Comparison of ENCODE assay signal across 10 cellular contexts in genomic region chr12:10540776-10541205, GRCh38. TPM values are rescaled to one million over a fixed set of nuclear protein-coding genes. Genes with fewer than 3 reads are reported as not detected.
DNase-seq lines count a peak whose midpoint lies in the region; ATAC-seq, FAIRE-seq and TF ChIP-seq lines count a peak whose summit lies in the region.
"Had no signal": no experiment of that assay in that cellular context is flagged by ENCODE, and none has a peak within 500 bp of the region (broad histone marks: within the 10 kb centered on the region; RNA-seq: fewer than 3 reads in every experiment).

No MANE protein-coding gene starts in this region.

- TF ChIP-seq CTCF in GM06990 (IDR thresholded peaks at IDR 0.05; ENCODE audit: insufficient read depth, low read length, poor library complexity, severe bottlenecking) (no peak), choroid plexus epithelial cell (conservative IDR thresholded peaks at IDR 0.05; ENCODE audit: low read depth, low read length) (no peak), progenitor cell of endocrine pancreas (IDR thresholded peaks at IDR 0.05; ENCODE audit: unreplicated experiment) (no peak), kidney (IDR thresholded peaks at IDR 0.05; ENCODE audit: borderline replicate concordance, extremely low read depth, insufficient read depth) (no peak)

- H3K27me3 ChIP-seq in GM06990 (replicated peaks; ENCODE audit: control insufficient read depth, insufficient read depth, low read length) (no peaks in the 10 kb centered on the region), mesendoderm (ENCODE audit: insufficient read depth, low read length, poor library complexity) (no peaks in the 10 kb centered on the region)

- no peaks in the 10 kb centered on the region for H3K27me3 Mint-ChIP-seq in progenitor cell of endocrine pancreas

- H3K36me3 ChIP-seq in GM06990 (ENCODE audit: control insufficient read depth, insufficient read depth, low read length): no peaks in the 10 kb centered on the region
- no peaks in the 10 kb centered on the region for H3K36me3 ChIP-seq in kidney (ENCODE audit: control insufficient read depth in 1 of 2, insufficient read depth in 2 of 2, low read length in 2 of 2)
- H3K36me3 ChIP-seq in mesendoderm (ENCODE audit: control insufficient read depth, insufficient read depth, low read length): no peaks in the 10 kb centered on the region

- no peak for FAIRE-seq in kidney (lab: Jason Lieb, UNC)
- FAIRE-seq: islet of Langerhans had no signal

- H3K4me1 Mint-ChIP-seq in progenitor cell of endocrine pancreas (ENCODE audit: low read depth): no peaks in the 10 kb centered on the region

- H3K4me3 ChIP-seq in GM06990 (replicated peaks; ENCODE audit: low read depth, low read length) (no peak overlapping the region), choroid plexus epithelial cell (ENCODE audit: low read depth, low read length) (no peak overlapping the region), kidney (ENCODE audit: low read length in 2 of 2) (no peak overlapping the region), mesendoderm (ENCODE audit: low read length) (no peak overlapping the region)

- H3K9me3 ChIP-seq in kidney (ENCODE audit: control insufficient read depth in 1 of 2, low read length in 2 of 2): no peaks in the 10 kb centered on the region

- no peak overlapping the region for H3K18ac ChIP-seq in mesendoderm (ENCODE audit: low read length)

- no peak overlapping the region for H2BK120ac ChIP-seq in mesendoderm (ENCODE audit: low read depth, low read length)

- no peaks in the 10 kb centered on the region for H3K79me2 ChIP-seq in mesendoderm (ENCODE audit: control insufficient read depth, insufficient read depth, low read length)

- H2AK5ac ChIP-seq in mesendoderm (ENCODE audit: low read length): no peak overlapping the region

- H3K4me2 ChIP-seq in mesendoderm (ENCODE audit: low read length): no peak overlapping the region

- H3K36me3 Mint-ChIP-seq in progenitor cell of endocrine pancreas (ENCODE audit: insufficient read depth): no peaks in the 10 kb centered on the region

- no peak overlapping the region for H3K4me3 Mint-ChIP-seq in progenitor cell of endocrine pancreas (ENCODE audit: low read depth)

- no peak overlapping the region for H2BK15ac ChIP-seq in mesendoderm (replicated peaks; ENCODE audit: low read depth)

- no peak overlapping the region for H3K27ac Mint-ChIP-seq in progenitor cell of endocrine pancreas

- no peak overlapping the region for H3K23ac ChIP-seq in mesendoderm (ENCODE audit: low read length)

- no peaks in the 10 kb centered on the region for H3K79me1 ChIP-seq in mesendoderm (ENCODE audit: low read length)

- no peak overlapping the region for H2BK5ac ChIP-seq in mesendoderm (ENCODE audit: low read length)

- H4K5ac ChIP-seq in mesendoderm (ENCODE audit: low read length): no peak overlapping the region

- no peak overlapping the region for H4K8ac ChIP-seq in mesendoderm (ENCODE audit: low read depth, low read length)

- DNase-seq in GM06990 (ENCODE audit: extremely low read depth, insufficient read length) (peak; percentile 51), choroid plexus epithelial cell (ENCODE audit: low read depth) (peak; percentile 7), activated gamma-delta T cell (lab: John Stamatoyannopoulos, UW) (no peak), progenitor cell of endocrine pancreas (ENCODE audit: low spot score, unreplicated experiment) (no peak), kidney (no peak), mesendoderm (no peak)
- DNase-seq: NCI-H2107 had no signal

- WGBS in mesendoderm (ENCODE audit: extremely low coverage, insufficient coverage, low lambda C conversion rate): no CpG with 5 or more reads among the region's 2 CpGs

- H3K27ac ChIP-seq in kidney (ENCODE audit: low read depth in 2 of 2, low read length in 2 of 2) (no peak overlapping the region), mesendoderm (ENCODE audit: low read depth, low read length) (no peak overlapping the region)

- intact Hi-C loops in kidney (cut with DNase I): no loop called here

- H3K56ac ChIP-seq in mesendoderm (ENCODE audit: low read length): no peak overlapping the region

- no peak overlapping the region for H3K4ac ChIP-seq in mesendoderm (ENCODE audit: low read depth, low read length)

- H3K9ac ChIP-seq in kidney (ENCODE audit: low read length in 2 of 2) (no peak overlapping the region), mesendoderm (ENCODE audit: low read length) (no peak overlapping the region)

- H3K4me1 ChIP-seq in kidney (ENCODE audit: control insufficient read depth in 1 of 2, insufficient read depth in 1 of 2, low read depth in 1 of 2, low read length in 2 of 2) (no peaks in the 10 kb centered on the region), mesendoderm (ENCODE audit: control insufficient read depth, low read depth, low read length) (no peaks in the 10 kb centered on the region)

- peak; percentile 96 for ATAC-seq in GM21423 (IDR thresholded peaks at IDR 0.05; ENCODE audit: unreplicated experiment)
- ATAC-seq in HG03432 (IDR thresholded peaks at IDR 0.05; ENCODE audit: unreplicated experiment): peak; percentile 95

- peaks cover 3% of the 10 kb centered on the region for H3K9me3 Mint-ChIP-seq in progenitor cell of endocrine pancreas (ENCODE audit: low read depth)

RNA-seq across cellular contexts. Expression of gene EIF2S3B, which starts 35.1 kb away (rescaled TPM):
- total RNA-seq in progenitor cell of endocrine pancreas (1.8 and 2.4 TPM in 2 replicates), kidney (1.5 TPM)
- polyA plus RNA-seq in kidney (ENCODE audit: insufficient read depth, low read depth, low replicate concordance): not detected
- polyA plus RNA-seq in mesendoderm (2013, experiment 1 of 2): 4.5 TPM
- 4.9 TPM for polyA plus RNA-seq in mesendoderm (2013, experiment 2 of 2)

Comparison
In these comparisons a context has a peak if more than half of its experiments do, and no peak if none do; other contexts are left out.
1. DNase-seq: peak in GM06990 (single experiment) and choroid plexus epithelial cell (single experiment); none in activated gamma-delta T cell (single experiment), progenitor cell of endocrine pancreas (single experiment), kidney (single experiment) and mesendoderm (single experiment).